In the genomic region with DNA sequence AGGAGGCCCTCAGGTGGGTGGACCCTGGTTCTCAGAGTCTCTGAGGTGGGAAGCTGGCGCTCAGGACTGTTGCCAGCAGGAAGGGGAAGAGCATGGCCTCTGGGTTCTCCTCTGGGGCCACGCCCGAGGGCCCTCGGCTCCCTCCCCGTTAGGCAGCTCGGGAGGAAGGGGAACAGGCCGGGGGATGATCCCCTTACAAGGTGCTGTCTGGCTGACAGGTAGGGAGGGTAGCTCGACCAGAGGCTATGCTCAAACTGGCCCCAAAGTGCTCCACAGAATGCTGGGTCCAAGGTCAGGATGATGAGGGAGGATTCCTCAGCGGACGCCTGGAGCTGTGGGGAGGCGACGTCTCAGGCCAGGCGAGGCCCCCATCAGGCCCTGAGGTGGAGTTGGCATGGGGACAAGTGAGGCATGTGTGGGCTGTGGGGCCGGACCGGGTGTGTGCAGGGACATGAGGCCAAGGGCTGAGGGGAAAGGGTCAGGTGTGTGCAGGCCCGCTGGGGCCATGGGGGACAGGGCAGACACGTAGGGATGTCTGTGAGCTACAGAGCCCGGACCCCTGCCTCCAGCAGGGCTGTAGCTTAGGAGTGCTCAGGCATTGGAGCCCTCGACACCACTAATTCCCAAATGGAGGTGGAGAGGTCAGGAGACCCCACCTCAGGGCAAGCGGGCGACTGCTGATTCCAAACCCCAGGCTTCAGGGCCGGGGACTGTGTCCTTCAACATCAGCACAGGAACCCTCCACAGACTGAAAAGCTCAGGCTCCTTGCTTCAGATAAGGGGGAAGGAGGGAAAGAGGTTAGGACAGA, we compare ENCODE assay signal across 8 cellular contexts. TPM values are rescaled to one million over a fixed set of nuclear protein-coding genes. Genes with fewer than 3 reads are reported as not detected.
A peak's percentile ranks its signal among the peaks of the same experiment; 100 is the strongest.
DNase-seq lines count a peak whose midpoint lies in the region; ATAC-seq and TF ChIP-seq lines count a peak whose summit lies in the region.

No MANE protein-coding gene starts in this region.

- DNase-seq in NCI-H345 (lab: John Stamatoyannopoulos, UW) (peak; percentile 2), NCI-H345 treated with DMSO at 0.1 percent for 48 hours (lab: John Stamatoyannopoulos, UW; ENCODE audit: unreplicated experiment) (no peak), posterior vena cava (ENCODE audit: low spot score) (peak; percentile 83), GM10266 (ENCODE audit: extremely low spot score) (no peak), DMS114 treated with DMSO at 0.1 percent for 48 hours (lab: John Stamatoyannopoulos, UW; ENCODE audit: unreplicated experiment) (no peak)

- peak overlapping the region in 1 of 2 donors; percentile 54 for H3K4me3 ChIP-seq in gastroesophageal sphincter

- no peaks in the 10 kb centered on the region for H3K36me3 ChIP-seq in gastroesophageal sphincter

- ATAC-seq in SK-N-SH treated with all-trans-retinoic acid at 6 μM for 48 hours: peak; percentile 16
- peak; percentile 8 for ATAC-seq in gastroesophageal sphincter
- ATAC-seq in GM21367 (IDR thresholded peaks at IDR 0.05; ENCODE audit: unreplicated experiment): no peak

- peaks cover 0 to 14% (median 0%) of the 10 kb centered on the region in 3 donors for H3K9me3 ChIP-seq in gastroesophageal sphincter

- intact Hi-C loops in posterior vena cava (cut with DNase I): loop anchor here in 1 of 2 donors (5.0 kb wide), 1 partner anchor 359 kb away; no protein-coding TSS in a partner anchor

- TF ChIP-seq CTCF in gastroesophageal sphincter (IDR thresholded peaks at IDR 0.05) (no peak), GM10266 (IDR thresholded peaks at IDR 0.05; ENCODE audit: control insufficient read depth, insufficient read depth, low read depth, missing control alignments) (no peak)

- TF ChIP-seq POLR2A in gastroesophageal sphincter (IDR thresholded peaks at IDR 0.05): no peak

- H3K27ac ChIP-seq in gastroesophageal sphincter: peak overlapping the region in 1 of 4 donors; percentile 16

- 0 to 33% methylated on average over 2 to 10 of the region's 22 CpGs for WGBS in gastroesophageal sphincter (ENCODE audit: low coverage in 1 of 2), 2 donors

- H3K27me3 ChIP-seq in gastroesophageal sphincter: peaks cover 42% of the 10 kb centered on the region

- TF ChIP-seq EP300 in gastroesophageal sphincter (IDR thresholded peaks at IDR 0.05): no peak

- peaks cover 0 to 30% (median 22%) of the 10 kb centered on the region in 3 donors for H3K4me1 ChIP-seq in gastroesophageal sphincter

TF ChIP-seq in SK-N-SH treated with all-trans-retinoic acid at 6 μM for 48 hours, 23 proteins besides CTCF, POLR2A, EP300 and RAD21:
- TF ChIP-seq SNAI2 (CRISPR knock-in tag; IDR thresholded peaks at IDR 0.05) (no peak), ZNF70 (CRISPR knock-in tag; IDR thresholded peaks at IDR 0.05) (no peak), PPARA (CRISPR knock-in tag; IDR thresholded peaks at IDR 0.05; ENCODE audit: borderline replicate concordance) (no peak)
TF ChIP-seq in SK-N-SH treated with all-trans-retinoic acid at 6 μM for 48 hours: peak in this region for 0.

RNA-seq across cellular contexts. Expression of a gene that starts 17.1 kb away (rescaled TPM):
- 10 to 100 TPM; 21.6 to 28.8 (median 24.4) TPM for total RNA-seq in gastroesophageal sphincter
- 10 to 100 TPM; 13.9 to 19.1 TPM for total RNA-seq in posterior vena cava

RNA-seq across cellular contexts. Expression of a gene that starts 17.2 kb away (rescaled TPM):
- 10 to 100 TPM; 13.4 to 30.1 (median 24.5) TPM for total RNA-seq in gastroesophageal sphincter
- total RNA-seq in posterior vena cava: 10 to 100 TPM; 11.4 to 12.5 TPM

Comparison
In these comparisons a context has a peak if more than half of its experiments do, and no peak if none do; other contexts are left out.
1. DNase-seq: peak in NCI-H345 (single experiment) and posterior vena cava (single experiment); none in NCI-H345 treated with DMSO at 0.1 percent for 48 hours (single experiment), GM10266 (single experiment) and DMS114 treated with DMSO at 0.1 percent for 48 hours (single experiment).